15 cellular contexts compared by ENCODE assay signal in the genomic region with DNA sequence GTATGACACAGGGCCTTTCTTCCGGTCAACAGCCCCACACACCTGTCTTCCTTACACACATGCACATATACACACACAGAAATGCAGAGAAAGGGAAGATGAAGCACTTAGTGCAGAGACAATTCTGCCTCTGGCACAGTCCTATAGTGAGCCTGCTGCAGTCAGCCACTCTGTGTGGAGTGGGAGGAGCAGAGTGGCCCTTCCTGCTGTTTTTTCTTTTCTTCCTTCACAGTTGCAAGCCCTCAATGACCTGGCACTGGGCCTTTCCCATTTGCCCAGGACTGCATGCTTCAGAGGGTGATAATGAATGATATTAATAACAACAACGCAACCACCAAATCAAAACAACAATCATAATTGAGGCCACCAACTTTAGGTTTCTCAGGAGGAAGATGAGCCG.
"Had no signal": no experiment of that assay in that cellular context is flagged by ENCODE, and none has a peak within 500 bp of the region (broad histone marks: within the 10 kb centered on the region; RNA-seq: fewer than 3 reads in every experiment).

No MANE protein-coding gene starts in this region.

- DNase-seq: activated CD4-positive, alpha-beta memory T cell treated with anti-CD3 and anti-CD28 coated beads for 36 hours; activated CD4-positive, alpha-beta T cell treated with anti-CD3 and anti-CD28 coated beads for 36 hours; activated CD8-positive, alpha-beta memory T cell treated with anti-CD3 and anti-CD28 coated beads, Interleukin-2, amount 10 ng/mL, durations not matched to agents 7 days and 5 days; activated naive CD4-positive, alpha-beta T cell; activated naive CD8-positive, alpha-beta T cell treated with anti-CD3 and anti-CD28 coated beads for 36 hours; amniotic stem cell; dermis blood vessel endothelial cell; effector memory CD8-positive, alpha-beta T cell; left colon; nephron progenitor cell; T-helper 2 cell; trophoblast cell had no signal

- ATAC-seq: activated CD4-positive, alpha-beta T cell treated with anti-CD3 and anti-CD28 coated beads for 36 hours; activated CD8-positive, alpha-beta memory T cell treated with anti-CD3 and anti-CD28 coated beads, Interleukin-2, amount 10 ng/mL, durations not matched to agents 7 days and 5 days; activated T-helper 17 cell treated with anti-CD3 and anti-CD28 coated beads, Interleukin-2, amount 50 U/mL, for 72 hours; effector memory CD8-positive, alpha-beta T cell; left colon; WTC11 had no signal

- H3K4me3 ChIP-seq: skin epidermis had no signal

- H3K27ac ChIP-seq: skin epidermis had no signal
